In the genomic region with DNA sequence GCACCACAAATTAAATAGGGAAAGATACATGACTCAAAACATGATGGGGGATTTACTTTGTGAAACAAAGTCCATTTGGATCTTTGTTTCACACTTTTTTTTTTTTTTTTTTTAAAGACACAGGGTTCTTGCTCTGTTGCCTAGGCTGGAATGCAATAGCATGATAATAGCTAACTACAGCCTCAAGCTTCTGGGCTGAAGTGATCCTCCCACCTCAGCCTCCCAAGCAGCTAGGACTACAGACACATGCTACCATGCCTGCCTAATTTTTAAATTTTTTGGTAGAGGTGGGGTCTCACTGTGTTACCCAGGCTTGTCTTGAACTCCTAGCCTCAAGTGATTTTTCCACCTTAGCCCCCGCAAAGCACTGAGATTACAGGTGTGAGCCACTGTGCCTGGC, we compare ENCODE assay signal across 2 cellular contexts.
TF ChIP-seq lines count a peak whose summit lies in the region.

No MANE protein-coding gene starts in this region.

TF ChIP-seq in SK-N-SH, 30 proteins besides CTCF, POLR2A, EP300 and RAD21 (continued from another document):
- TF ChIP-seq, protein P1, sequence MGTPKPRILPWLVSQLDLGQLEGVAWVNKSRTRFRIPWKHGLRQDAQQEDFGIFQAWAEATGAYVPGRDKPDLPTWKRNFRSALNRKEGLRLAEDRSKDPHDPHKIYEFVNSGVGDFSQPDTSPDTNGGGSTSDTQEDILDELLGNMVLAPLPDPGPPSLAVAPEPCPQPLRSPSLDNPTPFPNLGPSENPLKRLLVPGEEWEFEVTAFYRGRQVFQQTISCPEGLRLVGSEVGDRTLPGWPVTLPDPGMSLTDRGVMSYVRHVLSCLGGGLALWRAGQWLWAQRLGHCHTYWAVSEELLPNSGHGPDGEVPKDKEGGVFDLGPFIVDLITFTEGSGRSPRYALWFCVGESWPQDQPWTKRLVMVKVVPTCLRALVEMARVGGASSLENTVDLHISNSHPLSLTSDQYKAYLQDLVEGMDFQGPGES (IDR thresholded peaks at IDR 0.05; ENCODE audit: low read depth, low read length) = no peak
- no peak for TF ChIP-seq EZH2phosphoT487 (IDR thresholded peaks at IDR 0.05; ENCODE audit: borderline replicate concordance, low read depth)
- TF ChIP-seq, protein P2, sequence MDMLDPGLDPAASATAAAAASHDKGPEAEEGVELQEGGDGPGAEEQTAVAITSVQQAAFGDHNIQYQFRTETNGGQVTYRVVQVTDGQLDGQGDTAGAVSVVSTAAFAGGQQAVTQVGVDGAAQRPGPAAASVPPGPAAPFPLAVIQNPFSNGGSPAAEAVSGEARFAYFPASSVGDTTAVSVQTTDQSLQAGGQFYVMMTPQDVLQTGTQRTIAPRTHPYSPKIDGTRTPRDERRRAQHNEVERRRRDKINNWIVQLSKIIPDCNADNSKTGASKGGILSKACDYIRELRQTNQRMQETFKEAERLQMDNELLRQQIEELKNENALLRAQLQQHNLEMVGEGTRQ (IDR thresholded peaks at IDR 0.05; ENCODE audit: borderline replicate concordance, low read depth, low read length) = no peak
- TF ChIP-seq, protein P3, sequence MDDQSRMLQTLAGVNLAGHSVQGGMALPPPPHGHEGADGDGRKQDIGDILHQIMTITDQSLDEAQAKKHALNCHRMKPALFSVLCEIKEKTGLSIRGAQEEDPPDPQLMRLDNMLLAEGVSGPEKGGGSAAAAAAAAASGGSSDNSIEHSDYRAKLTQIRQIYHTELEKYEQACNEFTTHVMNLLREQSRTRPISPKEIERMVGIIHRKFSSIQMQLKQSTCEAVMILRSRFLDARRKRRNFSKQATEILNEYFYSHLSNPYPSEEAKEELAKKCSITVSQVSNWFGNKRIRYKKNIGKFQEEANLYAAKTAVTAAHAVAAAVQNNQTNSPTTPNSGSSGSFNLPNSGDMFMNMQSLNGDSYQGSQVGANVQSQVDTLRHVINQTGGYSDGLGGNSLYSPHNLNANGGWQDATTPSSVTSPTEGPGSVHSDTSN (IDR thresholded peaks at IDR 0.05) = no peak

TF ChIP-seq in SK-N-SH treated with all-trans-retinoic acid at 6 μM for 48 hours, 23 proteins besides CTCF, POLR2A, EP300 and RAD21 (continued from another document):
- TF ChIP-seq, protein P4, sequence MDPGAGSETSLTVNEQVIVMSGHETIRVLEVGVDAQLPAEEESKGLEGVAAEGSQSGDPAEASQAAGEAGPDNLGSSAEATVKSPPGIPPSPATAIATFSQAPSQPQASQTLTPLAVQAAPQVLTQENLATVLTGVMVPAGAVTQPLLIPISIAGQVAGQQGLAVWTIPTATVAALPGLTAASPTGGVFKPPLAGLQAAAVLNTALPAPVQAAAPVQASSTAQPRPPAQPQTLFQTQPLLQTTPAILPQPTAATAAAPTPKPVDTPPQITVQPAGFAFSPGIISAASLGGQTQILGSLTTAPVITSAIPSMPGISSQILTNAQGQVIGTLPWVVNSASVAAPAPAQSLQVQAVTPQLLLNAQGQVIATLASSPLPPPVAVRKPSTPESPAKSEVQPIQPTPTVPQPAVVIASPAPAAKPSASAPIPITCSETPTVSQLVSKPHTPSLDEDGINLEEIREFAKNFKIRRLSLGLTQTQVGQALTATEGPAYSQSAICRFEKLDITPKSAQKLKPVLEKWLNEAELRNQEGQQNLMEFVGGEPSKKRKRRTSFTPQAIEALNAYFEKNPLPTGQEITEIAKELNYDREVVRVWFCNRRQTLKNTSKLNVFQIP (CRISPR knock-in tag; IDR thresholded peaks at IDR 0.05; ENCODE audit: borderline replicate concordance, low read depth) = no peak
- no peak for TF ChIP-seq TCF4 (CRISPR knock-in tag; IDR thresholded peaks at IDR 0.05; ENCODE audit: borderline replicate concordance)
- no peak for TF ChIP-seq ISL1 (CRISPR knock-in tag; IDR thresholded peaks at IDR 0.05)
- TF ChIP-seq, protein P5, sequence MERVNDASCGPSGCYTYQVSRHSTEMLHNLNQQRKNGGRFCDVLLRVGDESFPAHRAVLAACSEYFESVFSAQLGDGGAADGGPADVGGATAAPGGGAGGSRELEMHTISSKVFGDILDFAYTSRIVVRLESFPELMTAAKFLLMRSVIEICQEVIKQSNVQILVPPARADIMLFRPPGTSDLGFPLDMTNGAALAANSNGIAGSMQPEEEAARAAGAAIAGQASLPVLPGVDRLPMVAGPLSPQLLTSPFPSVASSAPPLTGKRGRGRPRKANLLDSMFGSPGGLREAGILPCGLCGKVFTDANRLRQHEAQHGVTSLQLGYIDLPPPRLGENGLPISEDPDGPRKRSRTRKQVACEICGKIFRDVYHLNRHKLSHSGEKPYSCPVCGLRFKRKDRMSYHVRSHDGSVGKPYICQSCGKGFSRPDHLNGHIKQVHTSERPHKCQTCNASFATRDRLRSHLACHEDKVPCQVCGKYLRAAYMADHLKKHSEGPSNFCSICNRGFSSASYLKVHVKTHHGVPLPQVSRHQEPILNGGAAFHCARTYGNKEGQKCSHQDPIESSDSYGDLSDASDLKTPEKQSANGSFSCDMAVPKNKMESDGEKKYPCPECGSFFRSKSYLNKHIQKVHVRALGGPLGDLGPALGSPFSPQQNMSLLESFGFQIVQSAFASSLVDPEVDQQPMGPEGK (CRISPR knock-in tag; IDR thresholded peaks at IDR 0.05; ENCODE audit: borderline replicate concordance) = no peak
- no peak for TF ChIP-seq ARNTL (CRISPR knock-in tag; IDR thresholded peaks at IDR 0.05; ENCODE audit: borderline replicate concordance, low read depth)
- TF ChIP-seq, protein P6, sequence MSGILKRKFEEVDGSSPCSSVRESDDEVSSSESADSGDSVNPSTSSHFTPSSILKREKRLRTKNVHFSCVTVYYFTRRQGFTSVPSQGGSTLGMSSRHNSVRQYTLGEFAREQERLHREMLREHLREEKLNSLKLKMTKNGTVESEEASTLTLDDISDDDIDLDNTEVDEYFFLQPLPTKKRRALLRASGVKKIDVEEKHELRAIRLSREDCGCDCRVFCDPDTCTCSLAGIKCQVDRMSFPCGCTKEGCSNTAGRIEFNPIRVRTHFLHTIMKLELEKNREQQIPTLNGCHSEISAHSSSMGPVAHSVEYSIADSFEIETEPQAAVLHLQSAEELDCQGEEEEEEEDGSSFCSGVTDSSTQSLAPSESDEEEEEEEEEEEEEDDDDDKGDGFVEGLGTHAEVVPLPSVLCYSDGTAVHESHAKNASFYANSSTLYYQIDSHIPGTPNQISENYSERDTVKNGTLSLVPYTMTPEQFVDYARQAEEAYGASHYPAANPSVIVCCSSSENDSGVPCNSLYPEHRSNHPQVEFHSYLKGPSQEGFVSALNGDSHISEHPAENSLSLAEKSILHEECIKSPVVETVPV (CRISPR knock-in tag; IDR thresholded peaks at IDR 0.05) = no peak
- no peak for TF ChIP-seq ZC3H10 (CRISPR knock-in tag; IDR thresholded peaks at IDR 0.05)
- TF ChIP-seq ZNF565 (CRISPR knock-in tag; conservative IDR thresholded peaks at IDR 0.05; ENCODE audit: low read depth) = no peak
- TF ChIP-seq ZFP3 (CRISPR knock-in tag; IDR thresholded peaks at IDR 0.05) = no peak
- no peak for TF ChIP-seq CSDC2 (CRISPR knock-in tag; IDR thresholded peaks at IDR 0.05)
- TF ChIP-seq ZFP30 (CRISPR knock-in tag; IDR thresholded peaks at IDR 0.05) = no peak
